ENCODE assay signal across 10 cellular contexts in genomic region chr20:13868331-13868730, GRCh38.
DNase-seq lines count a peak whose midpoint lies in the region; ATAC-seq and TF ChIP-seq lines count a peak whose summit lies in the region.
"Had no signal": no experiment of that assay in that cellular context is flagged by ENCODE, and none has a peak within 500 bp of the region (broad histone marks: within the 10 kb centered on the region; RNA-seq: fewer than 3 reads in every experiment).

No MANE protein-coding gene starts in this region.

- H3K36me3 Mint-ChIP-seq in activated T-helper 2 cell treated with anti-CD3 and anti-CD28 coated beads, Interferon-gamma antibody, Interleukin-2, Interleukin-4, amounts not matched to agents 10 μg/mL and 5 μg/mL and 100 μg/mL, durations not matched to agents 14 hours and 24 hours and 36 hours (ENCODE audit: low read depth) = no peaks in the 10 kb centered on the region

- no peaks in the 10 kb centered on the region for H3K9me3 Mint-ChIP-seq in activated T-helper 2 cell treated with anti-CD3 and anti-CD28 coated beads, Interferon-gamma antibody, Interleukin-2, Interleukin-4, amounts not matched to agents 10 μg/mL and 5 μg/mL and 100 μg/mL, durations not matched to agents 14 hours and 24 hours and 36 hours

- DNase-seq in HFF-Myc (ENCODE audit: extremely low read depth, low read depth) (peak; percentile 9), upper lobe of right lung (no peak), HUDEP-2 (lab: John Stamatoyannopoulos, UW; ENCODE audit: unreplicated experiment in 76 of 76) (no peak)
- no peak for DNase-seq in activated T-helper 2 cell treated with anti-CD3 and anti-CD28 coated beads, Interferon-gamma antibody, Interleukin-2, Interleukin-4, amounts not matched to agents 10 μg/mL and 5 μg/mL and 100 μg/mL, durations not matched to agents 14 hours and 24 hours and 36 hours (ENCODE audit: low spot score)
- DNase-seq: Karpas-422; NCI-H524; stimulated activated CD4-positive, alpha-beta T cell treated with anti-CD3 and anti-CD28 coated beads, Interleukin-4, amount 100 ng/mL, for 4 hours had no signal

- H3K27ac ChIP-seq in gastroesophageal sphincter = peak overlapping the region in 3 of 4 donors; percentile 56 to 77 (median 76)
- H3K27ac ChIP-seq in upper lobe of right lung = no peak overlapping the region

- no peak for TF ChIP-seq EP300 in gastroesophageal sphincter (IDR thresholded peaks at IDR 0.05)

- H3K9me3 ChIP-seq in gastroesophageal sphincter = no peaks in the 10 kb centered on the region
- H3K9me3 ChIP-seq in upper lobe of right lung = no peaks in the 10 kb centered on the region

- no peak overlapping the region for H3K4me3 ChIP-seq in HFF-Myc (replicated peaks; ENCODE audit: low read depth, low read length)
- no peak overlapping the region for H3K4me3 ChIP-seq in gastroesophageal sphincter
- H3K4me3 ChIP-seq in upper lobe of right lung = no peak overlapping the region

- H3K27ac Mint-ChIP-seq in activated T-helper 2 cell treated with anti-CD3 and anti-CD28 coated beads, Interferon-gamma antibody, Interleukin-2, Interleukin-4, amounts not matched to agents 10 μg/mL and 5 μg/mL and 100 μg/mL, durations not matched to agents 14 hours and 24 hours and 36 hours = no peak overlapping the region

- peak; percentile 59 for ATAC-seq in SK-N-SH treated with all-trans-retinoic acid at 6 μM for 48 hours
- ATAC-seq in gastroesophageal sphincter = peak; percentile 47
- peak; percentile 90 for ATAC-seq in upper lobe of right lung
- ATAC-seq in GM18909 (IDR thresholded peaks at IDR 0.05; ENCODE audit: poor library complexity, unreplicated experiment) = no peak

- WGBS in gastroesophageal sphincter (ENCODE audit: low coverage in 1 of 2), 2 donors = 46 to 53% methylated on average over 3 to 4 of the region's 4 CpGs

- TF ChIP-seq CTCF in HFF-Myc (IDR thresholded peaks at IDR 0.05; ENCODE audit: low read depth, low read length, missing control alignments) = no peak
- TF ChIP-seq CTCF in gastroesophageal sphincter (IDR thresholded peaks at IDR 0.05) = no peak
- no peak for TF ChIP-seq CTCF in upper lobe of right lung (IDR thresholded peaks at IDR 0.05)

- intact Hi-C loops in upper lobe of right lung (cut with DNase I) = no loop called here
- intact Hi-C loops in activated T-helper 2 cell treated with anti-CD3 and anti-CD28 coated beads, Interferon-gamma antibody, Interleukin-2, Interleukin-4, amounts not matched to agents 10 μg/mL and 5 μg/mL and 100 μg/mL, durations not matched to agents 14 hours and 24 hours and 36 hours (cut with micrococcal nuclease) = no loop called here

- no peak for TF ChIP-seq POLR2A in gastroesophageal sphincter (IDR thresholded peaks at IDR 0.05)

- H3K4me1 ChIP-seq in gastroesophageal sphincter (peaks cover 6 to 43% (median 8%) of the 10 kb centered on the region in 3 donors), upper lobe of right lung (peaks cover 6% of the 10 kb centered on the region)

- H3K4me1 Mint-ChIP-seq in activated T-helper 2 cell treated with anti-CD3 and anti-CD28 coated beads, Interferon-gamma antibody, Interleukin-2, Interleukin-4, amounts not matched to agents 10 μg/mL and 5 μg/mL and 100 μg/mL, durations not matched to agents 14 hours and 24 hours and 36 hours (ENCODE audit: low read depth) = no peaks in the 10 kb centered on the region

- H3K27me3 ChIP-seq in gastroesophageal sphincter (no peaks in the 10 kb centered on the region), upper lobe of right lung (no peaks in the 10 kb centered on the region)

- no peaks in the 10 kb centered on the region for H3K27me3 Mint-ChIP-seq in activated T-helper 2 cell treated with anti-CD3 and anti-CD28 coated beads, Interferon-gamma antibody, Interleukin-2, Interleukin-4, amounts not matched to agents 10 μg/mL and 5 μg/mL and 100 μg/mL, durations not matched to agents 14 hours and 24 hours and 36 hours (ENCODE audit: low read depth)

- H3K36me3 ChIP-seq in gastroesophageal sphincter (no peaks in the 10 kb centered on the region), upper lobe of right lung (no peaks in the 10 kb centered on the region)

- H3K4me3 Mint-ChIP-seq in activated T-helper 2 cell treated with anti-CD3 and anti-CD28 coated beads, Interferon-gamma antibody, Interleukin-2, Interleukin-4, amounts not matched to agents 10 μg/mL and 5 μg/mL and 100 μg/mL, durations not matched to agents 14 hours and 24 hours and 36 hours (ENCODE audit: low read depth) = no peak overlapping the region

TF ChIP-seq in SK-N-SH treated with all-trans-retinoic acid at 6 μM for 48 hours, 23 proteins besides CTCF, POLR2A, EP300 and RAD21:
- no peak for TF ChIP-seq RARB (CRISPR knock-in tag; IDR thresholded peaks at IDR 0.05)
- no peak for TF ChIP-seq ARNTL (CRISPR knock-in tag; IDR thresholded peaks at IDR 0.05; ENCODE audit: borderline replicate concordance, low read depth)
- TF ChIP-seq GLIS3 (CRISPR knock-in tag; IDR thresholded peaks at IDR 0.05) = no peak
- TF ChIP-seq ZNF70 (CRISPR knock-in tag; IDR thresholded peaks at IDR 0.05) = no peak
- TF ChIP-seq CSDC2 (CRISPR knock-in tag; IDR thresholded peaks at IDR 0.05) = no peak
- TF ChIP-seq SNAI2 (CRISPR knock-in tag; IDR thresholded peaks at IDR 0.05) = no peak
- no peak for TF ChIP-seq ZNF8 (CRISPR knock-in tag; IDR thresholded peaks at IDR 0.05)
- no peak for TF ChIP-seq PATZ1 (CRISPR knock-in tag; IDR thresholded peaks at IDR 0.05; ENCODE audit: borderline replicate concordance)
- no peak for TF ChIP-seq ZC3H10 (CRISPR knock-in tag; IDR thresholded peaks at IDR 0.05)
- no peak for TF ChIP-seq TSHZ2 (CRISPR knock-in tag; IDR thresholded peaks at IDR 0.05)
- TF ChIP-seq PPARA (CRISPR knock-in tag; IDR thresholded peaks at IDR 0.05; ENCODE audit: borderline replicate concordance) = no peak
- no peak for TF ChIP-seq ESRRG (CRISPR knock-in tag; IDR thresholded peaks at IDR 0.05)
- TF ChIP-seq TOX (CRISPR knock-in tag; IDR thresholded peaks at IDR 0.05; ENCODE audit: borderline replicate concordance) = no peak
- no peak for TF ChIP-seq OSR1 (CRISPR knock-in tag; IDR thresholded peaks at IDR 0.05)
